Comparison of ENCODE assay signal across 8 cellular contexts in genomic region chr2:60992985-60993392, GRCh38. TPM values are rescaled to one million over a fixed set of nuclear protein-coding genes. Genes with fewer than 3 reads are reported as not detected.
DNase-seq lines count a peak whose midpoint lies in the region; ATAC-seq and TF ChIP-seq lines count a peak whose summit lies in the region.

No MANE protein-coding gene starts in this region.

- DNase-seq in GM13976 (ENCODE audit: low spot score): peak; percentile 70
- peak; percentile 82 to 90 for DNase-seq in HL-60 (ENCODE audit: low read depth in 1 of 2, low spot score in 1 of 2)
- DNase-seq in left ventricle myocardium superior: no peak
- DNase-seq in NCI-H1436 treated with DMSO at 0.1 percent for 48 hours (lab: John Stamatoyannopoulos, UW): no peak
- DNase-seq in hepatic stellate cell (ENCODE audit: low spot score): no peak
- DNase-seq in endothelial cell (ENCODE audit: low spot score): no peak
- DNase-seq in NCI-H446 (lab: John Stamatoyannopoulos, UW): no peak

- H3K27ac ChIP-seq in HL-60 (replicated peaks): no peak overlapping the region

- no peaks in the 10 kb centered on the region for H3K27me3 Mint-ChIP-seq in endothelial cell (ENCODE audit: unreplicated experiment)

- in situ Hi-C loops in GM13976 (cut with MboI; ENCODE audit: low sequenced_read_pairs, unreplicated experiment): no loop called here

- H3K36me3 Mint-ChIP-seq in endothelial cell (ENCODE audit: low read depth, unreplicated experiment): peaks cover 35% of the 10 kb centered on the region

- peak; percentile 89 for ATAC-seq in GM21526 (IDR thresholded peaks at IDR 0.05; ENCODE audit: low FRiP score, unreplicated experiment)
- peak; percentile 60 for ATAC-seq in left ventricle myocardium superior

- H3K4me3 Mint-ChIP-seq in endothelial cell (ENCODE audit: unreplicated experiment): no peak overlapping the region

- H3K9me3 Mint-ChIP-seq in endothelial cell (ENCODE audit: unreplicated experiment): peaks cover 9% of the 10 kb centered on the region

- TF ChIP-seq CTCF in GM13976 (IDR thresholded peaks at IDR 0.05; ENCODE audit: borderline replicate concordance, control extremely low read depth, extremely low read depth, insufficient read depth, missing control alignments) (no peak), HL-60 (IDR thresholded peaks at IDR 0.05; ENCODE audit: insufficient read depth, low read length) (no peak), endothelial cell (IDR thresholded peaks at IDR 0.05; ENCODE audit: unreplicated experiment) (no peak)

- no peak overlapping the region for H3K27ac Mint-ChIP-seq in endothelial cell (ENCODE audit: unreplicated experiment)

- intact Hi-C loops in left ventricle myocardium superior (cut with micrococcal nuclease): no loop called here

- no peaks in the 10 kb centered on the region for H3K27me3 ChIP-seq in HL-60 (ENCODE audit: insufficient read depth, poor library complexity, severe bottlenecking)

- no peak overlapping the region for H3K4me3 ChIP-seq in HL-60 (replicated peaks; ENCODE audit: insufficient read depth, low read length)

- H3K4me1 Mint-ChIP-seq in endothelial cell (ENCODE audit: unreplicated experiment): no peaks in the 10 kb centered on the region

RNA-seq across cellular contexts. Expression of gene PEX13, which starts 24.5 kb away (rescaled TPM):
- total RNA-seq in left ventricle myocardium superior: 25.7 TPM
- total RNA-seq in endothelial cell (ENCODE audit: unreplicated experiment): 24.8 TPM

RNA-seq across cellular contexts. Expression of gene PUS10, which starts 25.1 kb away (rescaled TPM):
- total RNA-seq in left ventricle myocardium superior (5.5 TPM), endothelial cell (ENCODE audit: unreplicated experiment) (8.5 TPM)

Comparison
In these comparisons a context has a peak if more than half of its experiments do, and no peak if none do; other contexts are left out.
1. DNase-seq: peak in GM13976 (single experiment) and HL-60 (2 of 2); none in left ventricle myocardium superior (single experiment), NCI-H1436 treated with DMSO at 0.1 percent for 48 hours (single experiment), hepatic stellate cell (single experiment), endothelial cell (single experiment) and NCI-H446 (0 of 2).